ENCODE assay signal across 8 cellular contexts in the genomic region with DNA sequence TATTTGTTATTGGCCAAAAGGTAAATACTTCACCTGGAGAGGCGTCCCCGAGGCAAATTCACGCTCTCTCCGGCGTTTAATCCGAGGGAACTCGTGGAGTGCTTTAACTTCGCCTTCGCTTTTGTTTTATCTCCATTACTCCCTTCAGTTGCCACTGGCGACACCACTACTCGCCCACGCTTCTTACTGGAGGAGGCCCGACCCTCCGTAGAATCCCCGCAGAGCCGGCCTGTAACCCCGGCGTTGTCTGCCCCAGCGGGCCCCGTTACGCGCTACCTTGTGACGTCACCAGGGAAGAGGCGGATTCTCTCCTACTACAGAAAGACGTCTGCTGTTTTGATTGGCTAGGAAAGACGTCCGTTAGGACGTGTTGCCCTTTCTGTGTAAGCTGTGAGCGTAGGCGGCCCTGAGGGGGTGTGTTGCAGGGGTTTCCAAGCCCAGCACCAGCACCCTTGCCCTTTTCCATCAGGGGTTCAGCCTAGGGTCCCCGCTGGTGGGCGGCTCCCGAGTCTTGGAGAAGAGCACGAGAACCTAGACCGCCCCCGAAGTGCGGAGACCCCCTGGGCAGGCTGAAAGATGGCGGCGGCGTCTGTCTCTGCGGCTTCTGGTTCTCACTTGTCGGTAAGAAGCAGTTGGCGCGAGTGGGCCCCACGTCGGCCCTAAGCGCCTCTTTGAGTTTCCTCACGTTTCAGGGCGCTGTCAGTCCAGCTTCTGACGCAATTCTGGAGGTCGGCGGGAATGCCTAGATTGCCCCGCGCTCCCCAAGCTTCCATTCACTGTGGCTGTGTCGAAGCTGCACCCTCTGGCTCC. TPM values are rescaled to one million over a fixed set of nuclear protein-coding genes. Genes with fewer than 3 reads are reported as not detected.
DNase-seq lines count a peak whose midpoint lies in the region; ATAC-seq, FAIRE-seq and TF ChIP-seq lines count a peak whose summit lies in the region.

CEP57 (plus strand) TSS at position 376 of the 810 bp plus-strand sequence; CDS start at position 577, 201 bp downstream.

- peaks cover 54% of the 10 kb centered on the region for H3K4me1 ChIP-seq in HepG2 (ENCODE audit: insufficient read depth, low read length)

- TF ChIP-seq RAD21 in HepG2 (CRISPR knock-in tag; IDR thresholded peaks at IDR 0.05), result peak; percentile 5; the same call in 1 of the 2 replicates

- DNase-seq in NCI-H82 (lab: John Stamatoyannopoulos, UW) (peak; percentile 98), dermis microvascular lymphatic vessel endothelial cell (ENCODE audit: low read depth in 2 of 2) (peak; percentile 98 to 99), HepG2 (ENCODE audit: low spot score) (peak; percentile 98)
- peak; percentile 94 to 97 for DNase-seq in activated CD4-positive, alpha-beta T cell treated with anti-CD3 and anti-CD28 coated beads, Interleukin-2, amount 50 U/mL, for 48 hours
- peak; percentile 91 for DNase-seq in stimulated activated CD4-positive, alpha-beta T cell treated with anti-CD3 and anti-CD28 coated beads, Interleukin-4, amount 100 ng/mL, for 1 hour

- FAIRE-seq in HepG2 (lab: Jason Lieb, UNC), result peak; percentile 80

- no peaks in the 10 kb centered on the region; the same call in 1 of the 2 replicates for H4K20me1 ChIP-seq in HepG2 (ENCODE audit: insufficient read depth, low read length)

- H3K4me2 ChIP-seq in HepG2 (ENCODE audit: low read depth, low read length), result peak within 1 kb of the TSS; percentile 89

- CTCF ChIA-PET in HepG2 (lab: Yijun Ruan, JAX; ENCODE audit: low intra/inter-chr PET ratio, low total read pairs), result no interaction called here

- TF ChIP-seq EP300 in HepG2 (IDR thresholded peaks at IDR 0.05; ENCODE audit: low read depth in 2 of 2, low read length in 2 of 2) (no peak; a peak in 1 of 4 replicates), HepG2 (CRISPR knock-in tag; IDR thresholded peaks at IDR 0.05; ENCODE audit: borderline replicate concordance) (no peak)

- peak; percentile 57 for ATAC-seq in GM19397 (IDR thresholded peaks at IDR 0.05; ENCODE audit: unreplicated experiment)
- peak; percentile 61 for ATAC-seq in HG03571 (IDR thresholded peaks at IDR 0.05; ENCODE audit: unreplicated experiment)
- ATAC-seq in HepG2, result peak; percentile 84

- H3K4me3 ChIP-seq in HepG2 (replicated peaks in 1 of 3; ENCODE audit: insufficient read depth in 1 of 3, low read depth in 2 of 3, low read length in 3 of 3), result peak within 1 kb of the TSS; percentile 87 to 98 (median 97)

- H3K79me2 ChIP-seq in HepG2 (ENCODE audit: insufficient read depth, low read length), result peaks cover 60% of the 10 kb centered on the region

- POLR2A ChIA-PET in HepG2 (lab: Yijun Ruan, JAX), result interaction anchor here (0.7 to 3.3 kb wide), 9 partner anchors 11 to 817 kb away, joined by 3 to 35 read pairs (median 5); partner anchors contain the start of genes CCDC82, CWC15, ENDOD1 and JRKL

- TF ChIP-seq POLR2A in HepG2 (IDR thresholded peaks at IDR 0.05; ENCODE audit: insufficient read depth in 1 of 2, low read depth in 2 of 2, low read length in 2 of 2), result peak; percentile 8 to 61; a peak in 3 of 4 replicates

- no peaks in the 10 kb centered on the region for H3K9me3 ChIP-seq in HepG2 (ENCODE audit: low read length)

- H3K27ac ChIP-seq in C4-2B (peak within 1 kb of the TSS; percentile 88), HepG2 (ENCODE audit: extremely low read length, insufficient read depth, low read length) (peak within 1 kb of the TSS; percentile 98)

- TSS peak; percentile 52 for BruUV-seq in HepG2 (replicated peaks; lab: Mats Ljungman, UMichigan)

- WGBS in HepG2 (ENCODE audit: low lambda C conversion rate), result 1% methylated on average over 24 of the region's 55 CpGs

- H3K36me3 ChIP-seq in HepG2 (replicated peaks in 1 of 2; ENCODE audit: control insufficient read depth in 1 of 2, insufficient read depth in 2 of 2, low read length in 2 of 2), result peaks cover 3 to 8% of the 10 kb centered on the region in 2 experiments

- H3K27me3 ChIP-seq in HepG2 (ENCODE audit: control insufficient read depth in 1 of 2, insufficient read depth in 2 of 2, low read length in 2 of 2), result no peaks in the 10 kb centered on the region; a peak in 1 of 5 replicates

- peak within 1 kb of the TSS; percentile 97 for H3K9ac ChIP-seq in HepG2 (ENCODE audit: insufficient read depth, low read depth, low read length)

- in situ Hi-C loops in HepG2 (cut with HindIII; ENCODE audit: extremely low pct_ligation_motif_present, low pct_unique_long_range_greater_than_20kb), result no loop called here

- peak within 1 kb of the TSS; percentile 82 for H2AFZ ChIP-seq in HepG2 (ENCODE audit: low read length)

- intact Hi-C loops in HepG2 (cut with micrococcal nuclease; ENCODE audit: unreplicated experiment), result loop anchor here (1.0 kb wide), 1 partner anchor 722 kb away; no protein-coding TSS in a partner anchor

- no peak for TF ChIP-seq CTCF in C4-2B (conservative IDR thresholded peaks at IDR 0.05)
- no peak for TF ChIP-seq CTCF in HepG2 (CRISPR knock-in tag; IDR thresholded peaks at IDR 0.05)

TF ChIP-seq in HepG2, 621 proteins besides CTCF, POLR2A, EP300 and RAD21 (continues in another document):
- peak; percentile 21; the same call in 1 of the 2 replicates for TF ChIP-seq BRF2 (CRISPR knock-in tag; IDR thresholded peaks at IDR 0.05)
- TF ChIP-seq ZHX1 (CRISPR knock-in tag; IDR thresholded peaks at IDR 0.05; ENCODE audit: low read depth), result 0 out of 2 replicates have a peak, but pooled peaks have one; percentile 45
- TF ChIP-seq SOX13 (IDR thresholded peaks at IDR 0.05), result no peak
- TF ChIP-seq SOX13 (CRISPR knock-in tag; conservative IDR thresholded peaks at IDR 0.05 in 1 of 2, IDR thresholded peaks at IDR 0.05 in 1 of 2), result 0 out of 4 replicates have a peak, but pooled peaks have one; percentile 8 to 44
- TF ChIP-seq KMT2B (CRISPR knock-in tag; IDR thresholded peaks at IDR 0.05), result peak; percentile 49; the same call in 1 of the 2 replicates

RNA-seq across cellular contexts. Expression of gene CEP57, which starts in this region (rescaled TPM):
- total RNA-seq in dermis microvascular lymphatic vessel endothelial cell (26.9 and 32.1 TPM in 2 replicates), HepG2 (2016; rRNA removed; fragmentation: Illumina TruSeq; extraction: Trizol) (59.4 and 85.6 TPM in 2 replicates)
- total RNA-seq in HepG2 (2016; cell fraction: cytosol; rRNA removed; fragmentation: Illumina TruSeq; extraction: Trizol; ENCODE audit: low read depth), result 25.7 and 26.4 TPM in 2 replicates
- 57.5 and 82.6 TPM in 2 replicates for total RNA-seq in HepG2 (2016; cell fraction: insoluble cytoplasmic fraction; rRNA removed; fragmentation: Illumina TruSeq; extraction: Trizol)
- 51.6 and 56.5 TPM in 2 replicates for total RNA-seq in HepG2 (2016; cell fraction: membrane; rRNA removed; fragmentation: Illumina TruSeq; extraction: Trizol)
- total RNA-seq in HepG2 (2016; cell fraction: nucleus; rRNA removed; fragmentation: Illumina TruSeq; extraction: Trizol), result 52.8 and 61.0 TPM in 2 replicates
- polyA plus RNA-seq in HepG2 (2011; rRNA removed), result 23.5 and 34.3 TPM in 2 replicates
- polyA plus RNA-seq in HepG2 (2011; cell fraction: cytosol; rRNA removed), result 15.9 and 16.2 TPM in 2 replicates
- polyA plus RNA-seq in HepG2 (2011; cell fraction: nucleus; rRNA removed), result 20.6 and 21.8 TPM in 2 replicates
- 30.9 and 39.6 TPM in 2 replicates for polyA plus RNA-seq in HepG2 (2012)
- polyA plus RNA-seq in HepG2 (2016; cell fraction: cytosol; fragmentation: Illumina TruSeq; extraction: Trizol; ENCODE audit: low read depth), result 11.9 and 12.0 TPM in 2 replicates
- 57.6 and 58.2 TPM in 2 replicates for polyA plus RNA-seq in HepG2 (2016; cell fraction: insoluble cytoplasmic fraction; fragmentation: Illumina TruSeq; extraction: Trizol; ENCODE audit: low read depth)
- polyA plus RNA-seq in HepG2 (2016; cell fraction: membrane; fragmentation: Illumina TruSeq; extraction: Trizol; ENCODE audit: low read depth), result 25.3 and 27.9 TPM in 2 replicates
- polyA plus RNA-seq in HepG2 (2016; cell fraction: nucleus; fragmentation: Illumina TruSeq; extraction: Trizol; ENCODE audit: insufficient read depth, low read depth), result 66.5 and 71.4 TPM in 2 replicates
- 14.1 and 31.3 TPM in 2 replicates for polyA minus RNA-seq in HepG2 (2011; rRNA and poly(A)+ RNA removed; ENCODE audit: low replicate concordance)
- polyA minus RNA-seq in HepG2 (2011; cell fraction: cytosol; rRNA and poly(A)+ RNA removed), result 26.5 and 27.4 TPM in 2 replicates
- polyA minus RNA-seq in HepG2 (2011; cell fraction: nucleus; rRNA and poly(A)+ RNA removed), result 61.5 and 63.7 TPM in 2 replicates

Comparison
In these comparisons a context has a peak if more than half of its experiments do, and no peak if none do; other contexts are left out.
1. Peak in every context shown above with its lines: DNase-seq, ATAC-seq, H3K4me3 ChIP-seq and H3K27ac ChIP-seq.